Comparison of ENCODE assay signal across 15 cellular contexts in the genomic region with DNA sequence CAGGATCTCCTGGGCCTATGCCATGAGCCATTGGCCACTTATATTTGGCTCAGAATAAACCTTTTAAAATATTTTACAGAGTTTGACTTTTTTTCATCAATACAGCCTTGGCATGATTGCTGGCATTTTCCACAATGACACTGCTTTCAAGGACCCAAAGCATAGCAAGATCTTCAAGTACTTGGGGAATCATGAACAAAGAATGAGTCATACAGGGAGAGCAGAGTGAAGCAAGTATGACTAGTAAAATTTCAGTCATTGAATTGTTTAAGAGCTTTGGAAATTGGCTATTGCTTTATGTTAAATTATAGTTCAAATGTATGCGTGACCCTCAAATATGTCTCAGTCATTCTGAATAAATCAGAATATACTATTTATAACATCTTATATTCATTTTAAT. TPM values are rescaled to one million over a fixed set of nuclear protein-coding genes. Genes with fewer than 3 reads are reported as not detected.
DNase-seq lines count a peak whose midpoint lies in the region; ATAC-seq and TF ChIP-seq lines count a peak whose summit lies in the region.
"Had no signal": no experiment of that assay in that cellular context is flagged by ENCODE, and none has a peak within 500 bp of the region (broad histone marks: within the 10 kb centered on the region; RNA-seq: fewer than 3 reads in every experiment).

No MANE protein-coding gene starts in this region.

- peak; percentile 88 for ATAC-seq in PC-3
- ATAC-seq: activated T-helper 17 cell treated with anti-CD3 and anti-CD28 coated beads, Interleukin-2, amount 50 U/mL, for 72 hours; left cardiac atrium had no signal

- TF ChIP-seq CTCF in PC-3 (conservative IDR thresholded peaks at IDR 0.05; ENCODE audit: low read depth, low read length) (no peak), endodermal cell (conservative IDR thresholded peaks at IDR 0.05) (no peak), osteoblast (IDR thresholded peaks at IDR 0.05; ENCODE audit: extremely low read depth, low read depth, low read length) (no peak)

- H3K4me1 ChIP-seq in PC-3 (ENCODE audit: insufficient read depth, low read length): peaks cover 10% of the 10 kb centered on the region
- H3K4me1 ChIP-seq in endodermal cell (ENCODE audit: control insufficient read depth, insufficient read depth, low read length): peaks cover 4% of the 10 kb centered on the region
- peaks cover 15% of the 10 kb centered on the region for H3K4me1 ChIP-seq in osteoblast (ENCODE audit: insufficient read depth, low read length)

- no peaks in the 10 kb centered on the region for H3K79me2 ChIP-seq in PC-3 (ENCODE audit: low read length)
- no peaks in the 10 kb centered on the region for H3K79me2 ChIP-seq in osteoblast (ENCODE audit: insufficient read depth, low read length)

- H3K9ac ChIP-seq in PC-3 (ENCODE audit: low read length) (no peak overlapping the region), endodermal cell (ENCODE audit: extremely low read depth, low read length, poor library complexity, severe bottlenecking) (no peak overlapping the region)

- no peaks in the 10 kb centered on the region; the same call in 1 of the 2 replicates for H3K9me2 ChIP-seq in PC-3 (replicated peaks; ENCODE audit: low read length)

- no CpG with 5 or more reads among the region's 1 CpG for WGBS in endodermal cell (ENCODE audit: insufficient coverage in 1 of 2, insufficient read length in 1 of 2), 2 experiments

- H3K9me3 ChIP-seq in PC-3 (ENCODE audit: low read length) (no peaks in the 10 kb centered on the region), endodermal cell (ENCODE audit: control insufficient read depth, low read length) (peaks cover 47% of the 10 kb centered on the region), osteoblast (ENCODE audit: low read depth, low read length) (no peaks in the 10 kb centered on the region)

- H3K27me3 Mint-ChIP-seq in endodermal cell (ENCODE audit: insufficient read depth): no peaks in the 10 kb centered on the region
- peaks cover 10% of the 10 kb centered on the region for H3K27me3 Mint-ChIP-seq in activated CD4-positive, alpha-beta T cell treated with anti-CD3 and anti-CD28 coated beads, Interleukin-2, amount 10 ng/mL, durations not matched to agents 24 days and 14 days

- no peak overlapping the region for H3K4me3 Mint-ChIP-seq in endodermal cell
- H3K4me3 Mint-ChIP-seq in activated CD4-positive, alpha-beta T cell treated with anti-CD3 and anti-CD28 coated beads, Interleukin-2, amount 10 ng/mL, durations not matched to agents 24 days and 14 days: no peak overlapping the region
- H3K4me3 Mint-ChIP-seq: activated T-helper 17 cell treated with anti-CD3 and anti-CD28 coated beads, Interleukin-2, amount 50 U/mL, for 72 hours; nephron had no signal

- H3K27ac ChIP-seq in PC-3 (ENCODE audit: low read length) (peak overlapping the region; percentile 42), endodermal cell (ENCODE audit: low read depth, low read length) (no peak overlapping the region), osteoblast (ENCODE audit: low read depth, low read length) (peak overlapping the region; percentile 65)
- H3K27ac ChIP-seq: skin epidermis had no signal

- H2AFZ ChIP-seq in PC-3 (ENCODE audit: low read length): no peak overlapping the region
- H2AFZ ChIP-seq in osteoblast (ENCODE audit: low read length): no peak overlapping the region

- no peaks in the 10 kb centered on the region for H3K27me3 ChIP-seq in PC-3 (ENCODE audit: low read length)
- H3K27me3 ChIP-seq in endodermal cell (ENCODE audit: control insufficient read depth, insufficient read depth, low read length, poor library complexity, severe bottlenecking): no peaks in the 10 kb centered on the region
- H3K27me3 ChIP-seq in osteoblast (ENCODE audit: insufficient read depth, low read length): no peaks in the 10 kb centered on the region

- H3K4me3 ChIP-seq in PC-3 (ENCODE audit: low read length): no peak overlapping the region
- peak overlapping the region; percentile 26 for H3K4me3 ChIP-seq in endodermal cell (ENCODE audit: low read length)
- no peak overlapping the region for H3K4me3 ChIP-seq in osteoblast (ENCODE audit: insufficient read depth, low read length)
- H3K4me3 ChIP-seq: skin epidermis had no signal

- H3K4me1 Mint-ChIP-seq in endodermal cell: peaks cover 5% of the 10 kb centered on the region
- peaks cover 3% of the 10 kb centered on the region for H3K4me1 Mint-ChIP-seq in activated CD4-positive, alpha-beta T cell treated with anti-CD3 and anti-CD28 coated beads, Interleukin-2, amount 10 ng/mL, durations not matched to agents 24 days and 14 days
- H3K4me1 Mint-ChIP-seq: activated T-helper 17 cell treated with anti-CD3 and anti-CD28 coated beads, Interleukin-2, amount 50 U/mL, for 72 hours; nephron had no signal

- H3K9me3 Mint-ChIP-seq in endodermal cell: peaks cover 50% of the 10 kb centered on the region
- peaks cover 3% of the 10 kb centered on the region for H3K9me3 Mint-ChIP-seq in activated CD4-positive, alpha-beta T cell treated with anti-CD3 and anti-CD28 coated beads, Interleukin-2, amount 10 ng/mL, durations not matched to agents 24 days and 14 days

- H3K36me3 ChIP-seq in PC-3 (ENCODE audit: low read depth, low read length): no peaks in the 10 kb centered on the region
- no peaks in the 10 kb centered on the region for H3K36me3 ChIP-seq in endodermal cell (ENCODE audit: control insufficient read depth, insufficient read depth, low read length)
- H3K36me3 ChIP-seq in osteoblast (ENCODE audit: insufficient read depth, low read length): no peaks in the 10 kb centered on the region

- peaks cover 19% of the 10 kb centered on the region for H3K36me3 Mint-ChIP-seq in endodermal cell (ENCODE audit: low read depth)
- H3K36me3 Mint-ChIP-seq in activated CD4-positive, alpha-beta T cell treated with anti-CD3 and anti-CD28 coated beads, Interleukin-2, amount 10 ng/mL, durations not matched to agents 24 days and 14 days (ENCODE audit: low read depth): no peaks in the 10 kb centered on the region

- H3F3A ChIP-seq in PC-3 (ENCODE audit: low read length, unreplicated experiment): no peaks in the 10 kb centered on the region

- BruUV-seq in PC-3 (replicated peaks; lab: Mats Ljungman, UMichigan): no TSS peak

- peak; percentile 40 for DNase-seq in H4 (ENCODE audit: low spot score)
- peak; percentile 79 for DNase-seq in PC-3
- no peak for DNase-seq in endodermal cell
- DNase-seq in osteoblast (ENCODE audit: insufficient read length, low spot score, missing footprints): peak; percentile 80
- no peak for DNase-seq in NCI-H2081 treated with DMSO at 0.1 percent for 48 hours (lab: John Stamatoyannopoulos, UW)
- no peak for DNase-seq in hippocampal formation (lab: John Stamatoyannopoulos, UW)
- DNase-seq in activated CD4-positive, alpha-beta T cell treated with anti-CD3 and anti-CD28 coated beads, Interleukin-2, amount 10 ng/mL, durations not matched to agents 24 days and 14 days: no peak
- no peak for DNase-seq in inferior parietal cortex (ENCODE audit: extremely low spot score)
- DNase-seq: activated CD4-positive, alpha-beta T cell treated with anti-CD3 and anti-CD28 coated beads for 48 hours; COR-L47; left cardiac atrium; NCI-H187 treated with DMSO at 0.1 percent for 48 hours had no signal

- H3K27ac Mint-ChIP-seq in endodermal cell: no peak overlapping the region
- no peak overlapping the region for H3K27ac Mint-ChIP-seq in activated CD4-positive, alpha-beta T cell treated with anti-CD3 and anti-CD28 coated beads, Interleukin-2, amount 10 ng/mL, durations not matched to agents 24 days and 14 days
- H3K27ac Mint-ChIP-seq: activated T-helper 17 cell treated with anti-CD3 and anti-CD28 coated beads, Interleukin-2, amount 50 U/mL, for 72 hours; nephron had no signal

- H4K20me1 ChIP-seq in PC-3 (ENCODE audit: low read length): no peaks in the 10 kb centered on the region
- H4K20me1 ChIP-seq in osteoblast (ENCODE audit: insufficient read depth, low read length): no peaks in the 10 kb centered on the region

- H3K4me2 ChIP-seq in PC-3 (ENCODE audit: low read length): no peak overlapping the region
- H3K4me2 ChIP-seq in osteoblast (ENCODE audit: insufficient read depth, low read length): peak overlapping the region; percentile 4

- CTCF ChIA-PET in PC-3 (lab: Charles Lee): no interaction called here

- intact Hi-C loops in PC-3 (cut with micrococcal nuclease): no loop called here
- intact Hi-C loops in activated CD4-positive, alpha-beta T cell treated with anti-CD3 and anti-CD28 coated beads, Interleukin-2, amount 10 ng/mL, durations not matched to agents 24 days and 14 days (cut with micrococcal nuclease): no loop called here

- POLR2A ChIA-PET in PC-3 (lab: Charles Lee; ENCODE audit: unreplicated experiment): no interaction called here

RNA-seq across cellular contexts. Expression of gene GDNF, which starts 53.0 kb away (rescaled TPM):
- total RNA-seq in H4 (2014; rRNA removed; shearing (Covaris generic)): not detected in 2 replicates
- total RNA-seq in PC-3 (2014; rRNA removed) (not detected in 2 replicates), endodermal cell (1 to 10 TPM in 1 of 2 donors, under 1 TPM in 1; 0.58 to 2.4 TPM), osteoblast (5.0 and 6.2 TPM in 2 replicates)
- 1.1 TPM for polyA plus RNA-seq in endodermal cell (2013, experiment 1 of 2)
- 0.58 TPM for polyA plus RNA-seq in endodermal cell (2013, experiment 2 of 2)
- 0.16 and 0.38 TPM in 2 replicates for total RNA-seq in activated CD4-positive, alpha-beta T cell treated with anti-CD3 and anti-CD28 coated beads, Interleukin-2, amount 10 ng/mL, durations not matched to agents 24 days and 14 days
- total RNA-seq: activated T-helper 17 cell treated with anti-CD3 and anti-CD28 coated beads, Interleukin-2, amount 50 U/mL, for 72 hours had no signal

Comparison
In these comparisons a context has a peak if more than half of its experiments do, and no peak if none do; other contexts are left out.
1. DNase-seq: peak in H4 (single experiment), PC-3 (single experiment) and osteoblast (single experiment); none in endodermal cell (single experiment), NCI-H2081 treated with DMSO at 0.1 percent for 48 hours (single experiment), hippocampal formation (0 of 2), activated CD4-positive, alpha-beta T cell treated with anti-CD3 and anti-CD28 coated beads, Interleukin-2, amount 10 ng/mL, durations not matched to agents 24 days and 14 days (single experiment) and inferior parietal cortex (single experiment).